Comparison of ENCODE assay signal across 11 cellular contexts in genomic region chr15:62895905-62896316, GRCh38.
A peak's percentile ranks its signal among the peaks of the same experiment; 100 is the strongest.
DNase-seq lines count a peak whose midpoint lies in the region; ATAC-seq and TF ChIP-seq lines count a peak whose summit lies in the region.
"Had no signal": no experiment of that assay in that cellular context is flagged by ENCODE, and none has a peak within 500 bp of the region (broad histone marks: within the 10 kb centered on the region; RNA-seq: fewer than 3 reads in every experiment).

No MANE protein-coding gene starts in this region.

- CTCF ChIA-PET in mammary epithelial cell (lab: Charles Lee; ENCODE audit: low non-redundant PET): interaction anchor here (0.5 to 0.7 kb wide), 2 partner anchors 113 to 149 kb away, joined by 3 read pairs; no protein-coding TSS in a partner anchor
- CTCF ChIA-PET in naive thymus-derived CD4-positive, alpha-beta T cell (lab: Charles Lee): no interaction called here

- no peak for TF ChIP-seq CTCF in cardiac muscle cell (IDR thresholded peaks at IDR 0.05; ENCODE audit: low read depth, low read length)
- TF ChIP-seq CTCF in mammary epithelial cell (conservative IDR thresholded peaks at IDR 0.05 in 1 of 2, IDR thresholded peaks at IDR 0.05 in 1 of 2; ENCODE audit: extremely low read depth in 1 of 2, insufficient read depth in 1 of 2, low read depth in 1 of 2, low read length in 2 of 2): no peak
- no peak for TF ChIP-seq CTCF in type B pancreatic cell (conservative IDR thresholded peaks at IDR 0.05)

- peak overlapping the region; percentile 90 for H3K4me2 ChIP-seq in mammary epithelial cell (ENCODE audit: insufficient read depth, low read depth, low read length)

- H3K9me3 ChIP-seq in cardiac muscle cell (ENCODE audit: low read depth): no peaks in the 10 kb centered on the region
- no peaks in the 10 kb centered on the region for H3K9me3 ChIP-seq in mammary epithelial cell (replicated peaks; ENCODE audit: insufficient read depth, low read length)
- H3K9me3 ChIP-seq in naive thymus-derived CD4-positive, alpha-beta T cell (ENCODE audit: control insufficient read depth in 2 of 3, low read length in 3 of 3): no peaks in the 10 kb centered on the region

- ATAC-seq in Right ventricle myocardium inferior: no peak
- ATAC-seq in naive thymus-derived CD4-positive, alpha-beta T cell: no peak

- BruUV-seq in mammary epithelial cell (replicated peaks; lab: Mats Ljungman, UMichigan): no TSS peak

- H2AFZ ChIP-seq in mammary epithelial cell (ENCODE audit: low read depth, low read length): peak overlapping the region; percentile 58

- H3K27me3 ChIP-seq in cardiac muscle cell (no peaks in the 10 kb centered on the region), mammary epithelial cell (ENCODE audit: insufficient read depth, low read length) (no peaks in the 10 kb centered on the region)
- H3K27me3 ChIP-seq in naive thymus-derived CD4-positive, alpha-beta T cell (ENCODE audit: control insufficient read depth in 2 of 2, insufficient read depth in 2 of 2, low read length in 2 of 2): no peaks in the 10 kb centered on the region

- in situ Hi-C loops in mammary epithelial cell (cut with MboI; ENCODE audit: low sequenced_read_pairs in 2 of 2): no loop called here

- POLR2A ChIA-PET in naive thymus-derived CD4-positive, alpha-beta T cell (lab: Charles Lee): no interaction called here

- H3K4me3 ChIP-seq in cardiac muscle cell (no peak overlapping the region), mammary epithelial cell (replicated peaks in 1 of 3; ENCODE audit: insufficient read depth in 1 of 3, low read depth in 2 of 3, low read length in 3 of 3) (no peak overlapping the region)
- no peak overlapping the region for H3K4me3 ChIP-seq in naive thymus-derived CD4-positive, alpha-beta T cell (ENCODE audit: low read length)

- WGBS in mammary epithelial cell (ENCODE audit: low coverage, missing lambda C conversion rate): 7% methylated on average over 1 of the region's 1 CpG

- H3K27ac ChIP-seq in cardiac muscle cell (peak overlapping the region; percentile 64), mammary epithelial cell (ENCODE audit: insufficient read depth, low read depth, low read length) (peak overlapping the region; percentile 100)
- H3K27ac ChIP-seq in naive thymus-derived CD4-positive, alpha-beta T cell (ENCODE audit: low read depth, low read length): no peak overlapping the region

- peak in 1 of 2 donors; percentile 73 for DNase-seq in cardiac muscle cell (ENCODE audit: low read depth in 1 of 2, low spot score in 1 of 2)
- no peak for DNase-seq in Right ventricle myocardium inferior (ENCODE audit: missing footprints)
- DNase-seq in mammary epithelial cell: peak; percentile 84
- peak; percentile 45 for DNase-seq in left kidney (ENCODE audit: low read depth, low spot score)
- no peak for DNase-seq in type B pancreatic cell (ENCODE audit: extremely low spot score, unreplicated experiment)
- no peak for DNase-seq in central memory CD4-positive, alpha-beta T cell
- DNase-seq in posterior cingulate gyrus: no peak
- no peak for DNase-seq in naive thymus-derived CD4-positive, alpha-beta T cell
- DNase-seq: 8988T, KG1, OCI-M1 had no signal

- H3K27ac Mint-ChIP-seq in type B pancreatic cell: peak overlapping the region; percentile 93
- no peak overlapping the region for H3K27ac Mint-ChIP-seq in naive thymus-derived CD4-positive, alpha-beta T cell

- peak overlapping the region; percentile 92 for H3K9ac ChIP-seq in mammary epithelial cell (ENCODE audit: insufficient read depth, low read length)

- dilution Hi-C loops in mammary epithelial cell (cut with HindIII; ENCODE audit: low sequenced_read_pairs): loop anchor here (5.0 kb wide), 2 partner anchors 71 to 141 kb away; no protein-coding TSS in a partner anchor

- no peaks in the 10 kb centered on the region for H3K27me3 Mint-ChIP-seq in type B pancreatic cell
- peaks cover 0 to 14% (median 5%) of the 10 kb centered on the region in 5 donors for H3K27me3 Mint-ChIP-seq in naive thymus-derived CD4-positive, alpha-beta T cell

- H3K4me1 ChIP-seq in cardiac muscle cell (ENCODE audit: low read depth) (peaks cover 58% of the 10 kb centered on the region), mammary epithelial cell (ENCODE audit: insufficient read depth, low read length) (peaks cover 67% of the 10 kb centered on the region)
- H3K4me1 ChIP-seq in naive thymus-derived CD4-positive, alpha-beta T cell (ENCODE audit: control insufficient read depth in 2 of 2, insufficient read depth in 2 of 2, low read length in 2 of 2): no peaks in the 10 kb centered on the region

- no peaks in the 10 kb centered on the region for H3K79me2 ChIP-seq in mammary epithelial cell (ENCODE audit: insufficient read depth, low read length)

- no peaks in the 10 kb centered on the region for H3K9me3 Mint-ChIP-seq in type B pancreatic cell
- no peaks in the 10 kb centered on the region for H3K9me3 Mint-ChIP-seq in naive thymus-derived CD4-positive, alpha-beta T cell

- H3K4me1 Mint-ChIP-seq in type B pancreatic cell (ENCODE audit: unreplicated experiment): peaks cover 60% of the 10 kb centered on the region
- no peaks in the 10 kb centered on the region for H3K4me1 Mint-ChIP-seq in naive thymus-derived CD4-positive, alpha-beta T cell

- intact Hi-C loops in Right ventricle myocardium inferior (cut with DNase I) (loop anchor here (2.0 to 5.0 kb wide), 4 partner anchors 17 to 114 kb away; no protein-coding TSS in a partner anchor), mammary epithelial cell (cut with micrococcal nuclease) (loop anchor here (1.0 to 2.0 kb wide), 6 partner anchors 33 to 153 kb away; partner anchors contain the start of gene TPM1), posterior cingulate gyrus (cut with DNase I) (no loop called here)
- intact Hi-C loops in naive thymus-derived CD4-positive, alpha-beta T cell (cut with micrococcal nuclease): no loop called here

- H3K4me3 Mint-ChIP-seq in type B pancreatic cell: peak overlapping the region; percentile 79
- H3K4me3 Mint-ChIP-seq in naive thymus-derived CD4-positive, alpha-beta T cell: no peak overlapping the region

- no peaks in the 10 kb centered on the region for H4K20me1 ChIP-seq in mammary epithelial cell (ENCODE audit: insufficient read depth, low read length)

- H3K36me3 ChIP-seq in cardiac muscle cell (no peaks in the 10 kb centered on the region), mammary epithelial cell (ENCODE audit: insufficient read depth, low read length) (no peaks in the 10 kb centered on the region)
- H3K36me3 ChIP-seq in naive thymus-derived CD4-positive, alpha-beta T cell (ENCODE audit: control insufficient read depth in 2 of 3, insufficient read depth in 3 of 3, low read length in 3 of 3): no peaks in the 10 kb centered on the region

- H3K36me3 Mint-ChIP-seq in type B pancreatic cell: no peaks in the 10 kb centered on the region
- H3K36me3 Mint-ChIP-seq in naive thymus-derived CD4-positive, alpha-beta T cell: no peaks in the 10 kb centered on the region

Comparison
In these comparisons a context has a peak if more than half of its experiments do, and no peak if none do; other contexts are left out.
1. DNase-seq: peak in mammary epithelial cell (single experiment) and left kidney (single experiment); none in Right ventricle myocardium inferior (single experiment), type B pancreatic cell (single experiment), central memory CD4-positive, alpha-beta T cell (single experiment), posterior cingulate gyrus (0 of 10) and naive thymus-derived CD4-positive, alpha-beta T cell (0 of 9).
2. intact Hi-C loops: an anchor here in Right ventricle myocardium inferior (2.0 to 5.0 kb wide) and mammary epithelial cell (1.0 to 2.0 kb wide); none called in posterior cingulate gyrus and naive thymus-derived CD4-positive, alpha-beta T cell.